Comparison of ENCODE assay signal across 26 cellular contexts in the genomic region with DNA sequence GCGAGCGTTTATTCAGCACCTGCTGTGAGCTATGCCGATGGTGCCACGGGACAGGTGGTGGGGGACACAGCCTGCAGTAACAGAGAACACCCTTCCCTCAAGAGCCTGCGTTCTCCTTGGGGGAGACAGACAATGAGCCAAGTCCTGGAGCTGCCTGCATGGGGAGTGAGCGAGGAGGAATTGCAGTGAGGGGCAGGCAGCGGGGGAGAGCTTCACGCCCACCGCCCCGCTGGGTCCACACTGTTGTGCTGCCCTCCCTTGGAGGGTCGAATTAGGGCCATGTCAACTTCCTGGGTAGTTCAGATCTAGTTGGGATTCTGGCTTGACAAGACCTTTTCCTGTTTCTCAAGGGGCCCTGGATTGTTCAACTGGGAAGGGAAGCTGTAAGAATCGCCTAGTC.
"Had no signal": no experiment of that assay in that cellular context is flagged by ENCODE, and none has a peak within 500 bp of the region (broad histone marks: within the 10 kb centered on the region; RNA-seq: fewer than 3 reads in every experiment).

No MANE protein-coding gene starts in this region.

- DNase-seq: activated B cell treated with CpG ODN at 0.5 μM for 24 hours; activated CD4-positive, alpha-beta memory T cell treated with anti-CD3 and anti-CD28 coated beads for 36 hours; activated CD4-positive, alpha-beta T cell treated with anti-CD3 and anti-CD28 coated beads for 4 hours; activated CD4-positive, alpha-beta T cell treated with anti-CD3 and anti-CD28 coated beads, Interleukin-2, amount 50 U/mL, for 1 hour; activated CD4-positive, CD25-positive, alpha-beta regulatory T cell treated with anti-CD3 and anti-CD28 coated beads, Interleukin-2, amount 50 U/mL, for 72 hours; activated CD8-positive, alpha-beta memory T cell treated with anti-CD3 and anti-CD28 coated beads, Interleukin-2, amount 50 U/mL, for 4 hours; activated gamma-delta T cell treated with Interleukin-2 at 50 U/mL for 16 hours; activated naive CD4-positive, alpha-beta T cell treated with anti-CD3 and anti-CD28 coated beads for 36 hours; activated T-cell treated with anti-CD3 and anti-CD28 coated beads for 4 hours; activated T-cell treated with anti-CD3 and anti-CD28 coated beads, Interleukin-2, amount 50 U/mL, for 4 hours; anterior cingulate cortex; brain microvascular endothelial cell; Karpas-422; NCI-H1417 treated with DMSO at 0.1 percent for 48 hours; NCI-H446 treated with DMSO at 0.1 percent for 48 hours; NCI-H524; NK-92 treated with Interleukin-12 subunit alpha and Interleukin-12 subunit beta, amount 100 ng/mL, for 24 hours; PC-9; Right ventricle myocardium superior; SW 1271; T-helper 1 cell; T-helper 2 cell; T-helper 9 cell had no signal

- ATAC-seq: activated naive CD4-positive, alpha-beta T cell treated with anti-CD3 and anti-CD28 coated beads, Interleukin-2, amount 50 U/mL, for 72 hours; activated T-cell treated with anti-CD3 and anti-CD28 coated beads, Interleukin-2, amount 50 U/mL, for 4 hours had no signal

- H3K27me3 ChIP-seq: brain microvascular endothelial cell had no signal

- H3K4me3 ChIP-seq: PC-9 had no signal

- H3K36me3 ChIP-seq: brain microvascular endothelial cell had no signal

- H3K27ac ChIP-seq: brain microvascular endothelial cell, PC-9, RWPE1, VCaP had no signal
